In genomic region chr15:52227456-52227855, GRCh38 we compare ENCODE assay signal across 8 cellular contexts.
DNase-seq lines count a peak whose midpoint lies in the region; ATAC-seq lines count a peak whose summit lies in the region.

No MANE protein-coding gene starts in this region.

- DNase-seq in DMS79 treated with DMSO at 0.1 percent for 48 hours (lab: John Stamatoyannopoulos, UW) (peak; percentile 1), DMS79 (lab: John Stamatoyannopoulos, UW) (no peak), NCI-H1417 treated with DMSO at 0.1 percent for 48 hours (lab: John Stamatoyannopoulos, UW) (peak; percentile 1), T-helper 1 cell (peak; percentile 16 to 80 (median 36)), anterior cingulate cortex (lab: John Stamatoyannopoulos, UW) (peak in 43 of 58 donors; percentile 5 to 72 (median 26)), hippocampal formation (lab: John Stamatoyannopoulos, UW) (peak; percentile 22 to 78), smooth muscle cell of the brain vasculature (ENCODE audit: low read depth, low spot score) (peak; percentile 72)

- peak; percentile 82 for ATAC-seq in HG02840 (IDR thresholded peaks at IDR 0.05; ENCODE audit: low FRiP score, unreplicated experiment)
